In the genomic region with DNA sequence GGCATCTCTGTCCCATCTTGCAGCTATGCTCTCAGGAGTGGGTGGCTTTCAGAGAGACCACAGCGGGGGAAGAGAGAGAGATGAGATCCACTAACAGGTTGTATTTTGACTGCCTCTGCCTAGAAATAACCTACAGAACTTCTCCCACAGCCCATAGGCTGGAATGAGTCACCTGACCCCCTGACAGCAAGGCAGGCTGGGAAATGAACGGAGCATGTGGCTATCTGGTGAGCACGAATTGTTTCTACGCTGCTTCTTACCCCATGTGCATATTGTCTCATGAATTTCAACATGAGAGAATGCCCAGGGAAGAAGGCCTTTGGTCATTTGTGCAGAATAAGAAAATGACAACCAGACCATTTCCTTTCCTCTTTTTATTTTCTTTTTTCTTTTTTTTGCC, we compare ENCODE assay signal across 27 cellular contexts.
"Had no signal": no experiment of that assay in that cellular context is flagged by ENCODE, and none has a peak within 500 bp of the region (broad histone marks: within the 10 kb centered on the region; RNA-seq: fewer than 3 reads in every experiment).

No MANE protein-coding gene starts in this region.

- H3K27me3 ChIP-seq: left lung, ovary, right atrium auricular region, right lobe of liver, stomach, testis, tibial artery, upper lobe of right lung had no signal

- H3K27me3 Mint-ChIP-seq: progenitor cell of endocrine pancreas had no signal

- H3K4me1 Mint-ChIP-seq: immature natural killer cell; naive B cell; natural killer cell; stimulated activated naive B cell treated with anti-CD40 and anti-IgM and Interleukin-4, amounts not matched to agents 10 μg/mL and 1 μg/mL and 100 μg/mL, for 72 hours had no signal

- H3K4me3 ChIP-seq: left lung, lower lobe of right lung, ovary, right atrium auricular region, right lobe of liver, stomach, testis, tibial artery, upper lobe of right lung had no signal

- DNase-seq: hippocampal formation; immature natural killer cell; kidney; left colon; left lung; lower lobe of right lung; mammary epithelial cell; mesenchymal stem cell; naive B cell; natural killer cell; ovary; right lobe of liver; stimulated activated CD4-positive, alpha-beta T cell treated with anti-CD3 and anti-CD28 coated beads, Interleukin-12 subunit alpha, Interleukin-12 subunit beta, amount 100 ng/mL, for 4 hours; stimulated activated CD4-positive, alpha-beta T cell treated with anti-CD3 and anti-CD28 coated beads, Interleukin-15, amount 100 ng/mL, for 24 hours; stimulated activated CD4-positive, alpha-beta T cell treated with anti-CD3 and anti-CD28 coated beads, Interleukin-2, amount 100 ng/mL, for 24 hours; stimulated activated CD4-positive, alpha-beta T cell treated with anti-CD3 and anti-CD28 coated beads, Interleukin-4, amount 100 ng/mL, for 1 hour; stimulated activated naive B cell treated with anti-CD40 and anti-IgM and Interleukin-4, amounts not matched to agents 10 μg/mL and 1 μg/mL and 100 μg/mL, for 72 hours; stimulated activated naive CD8-positive, alpha-beta T cell treated with anti-CD3 and anti-CD28 coated beads, Interleukin-15, Interleukin-2, amounts not matched to agents 100 U/mL and 50 U/mL, for 24 hours; stomach; testis; tibial artery; trophoblast cell; upper lobe of right lung had no signal

- H3K4me1 ChIP-seq: left lung, lower lobe of right lung, right atrium auricular region, right lobe of liver, stomach, tibial artery, upper lobe of right lung had no signal

- H3K9me3 Mint-ChIP-seq: immature natural killer cell; natural killer cell; neural crest cell; stimulated activated naive B cell treated with anti-CD40 and anti-IgM and Interleukin-4, amounts not matched to agents 10 μg/mL and 1 μg/mL and 100 μg/mL, for 72 hours had no signal

- FAIRE-seq: islet of Langerhans, kidney had no signal

- H3K27ac Mint-ChIP-seq: immature natural killer cell; naive B cell; natural killer cell; progenitor cell of endocrine pancreas; stimulated activated naive B cell treated with anti-CD40 and anti-IgM and Interleukin-4, amounts not matched to agents 10 μg/mL and 1 μg/mL and 100 μg/mL, for 72 hours had no signal

- ATAC-seq: left colon; left lung; lower lobe of right lung; natural killer cell; right lobe of liver; stimulated activated naive B cell treated with anti-CD40 and anti-IgM and Interleukin-4, amounts not matched to agents 10 μg/mL and 1 μg/mL and 100 μg/mL, for 72 hours; stimulated activated naive CD8-positive, alpha-beta T cell treated with anti-CD3 and anti-CD28 coated beads, Interleukin-15, Interleukin-2, amounts not matched to agents 100 U/mL and 50 U/mL, for 24 hours had no signal

- H3K4me3 Mint-ChIP-seq: immature natural killer cell; naive B cell; natural killer cell; neural crest cell; stimulated activated naive B cell treated with anti-CD40 and anti-IgM and Interleukin-4, amounts not matched to agents 10 μg/mL and 1 μg/mL and 100 μg/mL, for 72 hours had no signal

- H3K9me3 ChIP-seq: left lung, lower lobe of right lung, ovary, right atrium auricular region, right lobe of liver, stomach, testis, tibial artery, upper lobe of right lung had no signal

- H3K36me3 Mint-ChIP-seq: immature natural killer cell; naive B cell; natural killer cell; stimulated activated naive B cell treated with anti-CD40 and anti-IgM and Interleukin-4, amounts not matched to agents 10 μg/mL and 1 μg/mL and 100 μg/mL, for 72 hours had no signal

- H3K27ac ChIP-seq: left lung, lower lobe of right lung, ovary, right atrium auricular region, right lobe of liver, stomach, testis, tibial artery, upper lobe of right lung had no signal

- H3K36me3 ChIP-seq: left lung, lower lobe of right lung, ovary, right atrium auricular region, right lobe of liver, stomach, tibial artery, upper lobe of right lung had no signal
